Comparison of ENCODE assay signal across 2 cellular contexts in the genomic region with DNA sequence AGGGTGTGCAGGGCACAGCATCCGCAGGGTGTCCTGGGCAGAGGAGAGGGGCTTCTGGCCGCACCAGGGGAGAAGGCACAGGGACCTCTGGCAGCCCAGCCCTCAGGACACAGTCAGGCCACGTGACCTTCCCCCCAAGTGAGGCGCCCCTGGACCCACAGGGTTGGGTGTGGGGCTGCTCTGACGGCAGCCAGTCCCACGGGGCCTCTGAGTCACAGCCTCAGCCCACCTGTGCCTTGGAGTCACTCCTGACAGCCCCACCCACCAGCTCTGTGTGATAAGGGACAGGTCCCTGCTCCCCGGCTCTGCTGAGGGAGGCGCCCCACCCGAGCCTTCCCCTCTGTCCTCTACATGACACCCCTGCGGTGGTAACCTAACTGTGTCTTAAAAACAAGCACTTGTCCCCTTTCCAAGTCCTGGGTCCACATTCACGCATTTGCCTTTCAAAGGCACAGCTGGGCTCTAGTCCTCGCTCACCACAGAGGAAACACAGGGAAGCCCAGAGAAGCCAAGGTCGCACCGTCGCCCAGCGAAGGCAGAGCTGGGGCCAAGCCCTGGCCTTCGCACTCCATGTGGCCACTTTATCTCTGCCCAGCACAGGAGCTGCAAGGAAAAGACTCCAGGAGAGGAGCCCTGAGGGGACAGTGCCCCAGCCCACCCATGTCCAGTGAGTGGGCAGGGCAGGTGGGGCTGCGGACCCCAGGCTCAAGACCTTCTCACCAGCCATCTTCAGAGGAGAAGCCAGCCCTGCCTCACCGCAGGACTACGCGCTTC.
TF ChIP-seq lines count a peak whose summit lies in the region.

No MANE protein-coding gene starts in this region.

TF ChIP-seq in A549, 52 proteins besides CTCF, POLR2A, EP300 and RAD21 (continued from another document):
- TF ChIP-seq, protein P1, sequence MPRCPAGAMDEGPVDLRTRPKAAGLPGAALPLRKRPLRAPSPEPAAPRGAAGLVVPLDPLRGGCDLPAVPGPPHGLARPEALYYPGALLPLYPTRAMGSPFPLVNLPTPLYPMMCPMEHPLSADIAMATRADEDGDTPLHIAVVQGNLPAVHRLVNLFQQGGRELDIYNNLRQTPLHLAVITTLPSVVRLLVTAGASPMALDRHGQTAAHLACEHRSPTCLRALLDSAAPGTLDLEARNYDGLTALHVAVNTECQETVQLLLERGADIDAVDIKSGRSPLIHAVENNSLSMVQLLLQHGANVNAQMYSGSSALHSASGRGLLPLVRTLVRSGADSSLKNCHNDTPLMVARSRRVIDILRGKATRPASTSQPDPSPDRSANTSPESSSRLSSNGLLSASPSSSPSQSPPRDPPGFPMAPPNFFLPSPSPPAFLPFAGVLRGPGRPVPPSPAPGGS (IDR thresholded peaks at IDR 0.05) = no peak
- no peak for TF ChIP-seq FOSL2 (IDR thresholded peaks at IDR 0.05)
- TF ChIP-seq FOSL2 (CRISPR knock-in tag; IDR thresholded peaks at IDR 0.05) = peak; percentile 38; the same call in 1 of the 2 replicates

TF ChIP-seq in HCT116, 20 proteins besides CTCF, POLR2A, EP300 and RAD21 (continued from another document):
- TF ChIP-seq ZBTB33 (IDR thresholded peaks at IDR 0.05; ENCODE audit: extremely low read depth, insufficient replicate concordance, low read length) (no peak), EGR1 (IDR thresholded peaks at IDR 0.05; ENCODE audit: low read depth) (no peak), JUND (IDR thresholded peaks at IDR 0.05) (no peak), FOSL1 (IDR thresholded peaks at IDR 0.05; ENCODE audit: low read depth) (no peak), ELF1 (IDR thresholded peaks at IDR 0.05; ENCODE audit: borderline replicate concordance, low read depth) (no peak), SP1 (IDR thresholded peaks at IDR 0.05; ENCODE audit: low read depth) (no peak)
- TF ChIP-seq, protein P2, sequence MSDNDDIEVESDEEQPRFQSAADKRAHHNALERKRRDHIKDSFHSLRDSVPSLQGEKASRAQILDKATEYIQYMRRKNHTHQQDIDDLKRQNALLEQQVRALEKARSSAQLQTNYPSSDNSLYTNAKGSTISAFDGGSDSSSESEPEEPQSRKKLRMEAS (IDR thresholded peaks at IDR 0.05) = no peak
- TF ChIP-seq, protein P3, sequence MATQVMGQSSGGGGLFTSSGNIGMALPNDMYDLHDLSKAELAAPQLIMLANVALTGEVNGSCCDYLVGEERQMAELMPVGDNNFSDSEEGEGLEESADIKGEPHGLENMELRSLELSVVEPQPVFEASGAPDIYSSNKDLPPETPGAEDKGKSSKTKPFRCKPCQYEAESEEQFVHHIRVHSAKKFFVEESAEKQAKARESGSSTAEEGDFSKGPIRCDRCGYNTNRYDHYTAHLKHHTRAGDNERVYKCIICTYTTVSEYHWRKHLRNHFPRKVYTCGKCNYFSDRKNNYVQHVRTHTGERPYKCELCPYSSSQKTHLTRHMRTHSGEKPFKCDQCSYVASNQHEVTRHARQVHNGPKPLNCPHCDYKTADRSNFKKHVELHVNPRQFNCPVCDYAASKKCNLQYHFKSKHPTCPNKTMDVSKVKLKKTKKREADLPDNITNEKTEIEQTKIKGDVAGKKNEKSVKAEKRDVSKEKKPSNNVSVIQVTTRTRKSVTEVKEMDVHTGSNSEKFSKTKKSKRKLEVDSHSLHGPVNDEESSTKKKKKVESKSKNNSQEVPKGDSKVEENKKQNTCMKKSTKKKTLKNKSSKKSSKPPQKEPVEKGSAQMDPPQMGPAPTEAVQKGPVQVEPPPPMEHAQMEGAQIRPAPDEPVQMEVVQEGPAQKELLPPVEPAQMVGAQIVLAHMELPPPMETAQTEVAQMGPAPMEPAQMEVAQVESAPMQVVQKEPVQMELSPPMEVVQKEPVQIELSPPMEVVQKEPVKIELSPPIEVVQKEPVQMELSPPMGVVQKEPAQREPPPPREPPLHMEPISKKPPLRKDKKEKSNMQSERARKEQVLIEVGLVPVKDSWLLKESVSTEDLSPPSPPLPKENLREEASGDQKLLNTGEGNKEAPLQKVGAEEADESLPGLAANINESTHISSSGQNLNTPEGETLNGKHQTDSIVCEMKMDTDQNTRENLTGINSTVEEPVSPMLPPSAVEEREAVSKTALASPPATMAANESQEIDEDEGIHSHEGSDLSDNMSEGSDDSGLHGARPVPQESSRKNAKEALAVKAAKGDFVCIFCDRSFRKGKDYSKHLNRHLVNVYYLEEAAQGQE (IDR thresholded peaks at IDR 0.05; ENCODE audit: low read depth) = no peak
